17 cellular contexts compared by ENCODE assay signal in the genomic region with DNA sequence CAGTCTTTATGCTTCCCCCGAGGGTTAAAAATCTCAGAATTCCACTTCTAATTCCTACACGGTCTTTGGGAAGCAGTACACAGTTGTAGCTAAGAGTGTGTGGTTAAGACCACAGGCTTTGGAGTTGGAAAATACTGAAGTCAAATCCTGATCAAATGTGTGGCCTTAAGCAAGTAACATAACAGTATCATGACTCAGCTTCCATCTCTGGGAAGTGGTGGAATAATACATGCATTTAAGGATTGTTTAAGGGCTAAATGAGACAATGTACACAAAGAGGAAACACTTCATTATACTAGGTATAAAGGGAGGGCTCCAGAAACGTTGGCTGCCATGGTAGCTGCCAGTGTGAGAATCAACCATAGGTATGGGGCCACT.
DNase-seq lines count a peak whose midpoint lies in the region; ATAC-seq and TF ChIP-seq lines count a peak whose summit lies in the region.
"Had no signal": no experiment of that assay in that cellular context is flagged by ENCODE, and none has a peak within 500 bp of the region (broad histone marks: within the 10 kb centered on the region; RNA-seq: fewer than 3 reads in every experiment).

No MANE protein-coding gene starts in this region.

- POLR2A ChIA-PET in AG04449 (lab: Yijun Ruan, JAX), result no interaction called here

- H3K4me3 ChIP-seq in AG04449 (ENCODE audit: low read depth, low read length) (no peak overlapping the region), HFF-Myc (replicated peaks; ENCODE audit: low read depth, low read length) (no peak overlapping the region), astrocyte of the cerebellum (ENCODE audit: low read depth, low read length) (no peak overlapping the region), psoas muscle (no peak overlapping the region)
- H3K4me3 ChIP-seq: heart left ventricle had no signal

- no peaks in the 10 kb centered on the region for H3K4me1 ChIP-seq in psoas muscle
- H3K4me1 ChIP-seq: heart left ventricle had no signal

- CTCF ChIA-PET in AG04449 (lab: Yijun Ruan, JAX), result interaction anchor here (0.8 to 1.2 kb wide), 2 partner anchors 18 to 19 kb away, joined by 3 read pairs; no protein-coding TSS in a partner anchor

- H3K27me3 ChIP-seq in psoas muscle (ENCODE audit: insufficient read depth in 3 of 3, low read length in 2 of 3), result no peaks in the 10 kb centered on the region
- H3K27me3 ChIP-seq: heart left ventricle had no signal

- TF ChIP-seq CTCF in AG04449 (IDR thresholded peaks at IDR 0.05; ENCODE audit: insufficient read depth, low read length, missing control alignments) (no peak), HFF-Myc (IDR thresholded peaks at IDR 0.05; ENCODE audit: low read depth, low read length, missing control alignments) (no peak), astrocyte of the cerebellum (IDR thresholded peaks at IDR 0.05; ENCODE audit: low read depth, low read length, missing control alignments) (no peak), psoas muscle (IDR thresholded peaks at IDR 0.05) (no peak)

- DNase-seq in AG04449 (ENCODE audit: low read depth, low spot score) (peak; percentile 41), HFF-Myc (ENCODE audit: extremely low read depth, low read depth) (peak; percentile 3), astrocyte of the cerebellum (ENCODE audit: low read depth) (peak; percentile 49), iris pigment epithelial cell (ENCODE audit: low read depth) (peak; percentile 14), psoas muscle (no peak)
- DNase-seq: activated CD4-positive, alpha-beta T cell treated with anti-CD3 and anti-CD28 coated beads for 48 hours; activated naive CD4-positive, alpha-beta T cell treated with Interleukin-2 at 50 U/mL for 16 hours; CD4-positive, CD25-positive, alpha-beta regulatory T cell; erythroblast; heart left ventricle; kidney; NCI-H2081 treated with DMSO at 0.1 percent for 48 hours; NCI-H748 treated with DMSO at 0.1 percent for 48 hours; stimulated activated naive CD4-positive, alpha-beta T cell had no signal

- intact Hi-C loops in psoas muscle (cut with DNase I), result no loop called here

- no peaks in the 10 kb centered on the region for H3K9me3 ChIP-seq in psoas muscle
- H3K9me3 ChIP-seq: heart left ventricle had no signal

- no peak overlapping the region for H3K27ac ChIP-seq in psoas muscle
- H3K27ac ChIP-seq: heart left ventricle had no signal

- in situ Hi-C loops in astrocyte of the cerebellum (cut with HindIII; ENCODE audit: low sequenced_read_pairs), result no loop called here

- ATAC-seq in HG03457 (IDR thresholded peaks at IDR 0.05; ENCODE audit: unreplicated experiment), result no peak
- ATAC-seq in GM18517 (IDR thresholded peaks at IDR 0.05; ENCODE audit: unreplicated experiment), result no peak
- no peak for ATAC-seq in HG03469 (IDR thresholded peaks at IDR 0.05; ENCODE audit: unreplicated experiment)
- ATAC-seq in psoas muscle, result no peak
- ATAC-seq: heart left ventricle had no signal

- 71 to 79% (median 78%) methylated on average over 3 of the region's 3 CpGs for WGBS in psoas muscle, 3 donors

- H3K36me3 ChIP-seq in psoas muscle (ENCODE audit: insufficient read depth in 1 of 2, low read depth in 1 of 2), result no peaks in the 10 kb centered on the region
- H3K36me3 ChIP-seq: heart left ventricle had no signal

Comparison
In these comparisons a context has a peak if more than half of its experiments do, and no peak if none do; other contexts are left out.
1. DNase-seq: peak in AG04449 (single experiment), HFF-Myc (single experiment), astrocyte of the cerebellum (single experiment) and iris pigment epithelial cell (single experiment); none in psoas muscle (0 of 2).